In genomic region chr3:104606812-104607211, GRCh38 we compare ENCODE assay signal across 1 cellular context.
TF ChIP-seq lines count a peak whose summit lies in the region.

No MANE protein-coding gene starts in this region.

TF ChIP-seq in GM23338, 12 proteins besides CTCF, POLR2A, EP300 and RAD21 (continued from another document):
- TF ChIP-seq, protein P1, sequence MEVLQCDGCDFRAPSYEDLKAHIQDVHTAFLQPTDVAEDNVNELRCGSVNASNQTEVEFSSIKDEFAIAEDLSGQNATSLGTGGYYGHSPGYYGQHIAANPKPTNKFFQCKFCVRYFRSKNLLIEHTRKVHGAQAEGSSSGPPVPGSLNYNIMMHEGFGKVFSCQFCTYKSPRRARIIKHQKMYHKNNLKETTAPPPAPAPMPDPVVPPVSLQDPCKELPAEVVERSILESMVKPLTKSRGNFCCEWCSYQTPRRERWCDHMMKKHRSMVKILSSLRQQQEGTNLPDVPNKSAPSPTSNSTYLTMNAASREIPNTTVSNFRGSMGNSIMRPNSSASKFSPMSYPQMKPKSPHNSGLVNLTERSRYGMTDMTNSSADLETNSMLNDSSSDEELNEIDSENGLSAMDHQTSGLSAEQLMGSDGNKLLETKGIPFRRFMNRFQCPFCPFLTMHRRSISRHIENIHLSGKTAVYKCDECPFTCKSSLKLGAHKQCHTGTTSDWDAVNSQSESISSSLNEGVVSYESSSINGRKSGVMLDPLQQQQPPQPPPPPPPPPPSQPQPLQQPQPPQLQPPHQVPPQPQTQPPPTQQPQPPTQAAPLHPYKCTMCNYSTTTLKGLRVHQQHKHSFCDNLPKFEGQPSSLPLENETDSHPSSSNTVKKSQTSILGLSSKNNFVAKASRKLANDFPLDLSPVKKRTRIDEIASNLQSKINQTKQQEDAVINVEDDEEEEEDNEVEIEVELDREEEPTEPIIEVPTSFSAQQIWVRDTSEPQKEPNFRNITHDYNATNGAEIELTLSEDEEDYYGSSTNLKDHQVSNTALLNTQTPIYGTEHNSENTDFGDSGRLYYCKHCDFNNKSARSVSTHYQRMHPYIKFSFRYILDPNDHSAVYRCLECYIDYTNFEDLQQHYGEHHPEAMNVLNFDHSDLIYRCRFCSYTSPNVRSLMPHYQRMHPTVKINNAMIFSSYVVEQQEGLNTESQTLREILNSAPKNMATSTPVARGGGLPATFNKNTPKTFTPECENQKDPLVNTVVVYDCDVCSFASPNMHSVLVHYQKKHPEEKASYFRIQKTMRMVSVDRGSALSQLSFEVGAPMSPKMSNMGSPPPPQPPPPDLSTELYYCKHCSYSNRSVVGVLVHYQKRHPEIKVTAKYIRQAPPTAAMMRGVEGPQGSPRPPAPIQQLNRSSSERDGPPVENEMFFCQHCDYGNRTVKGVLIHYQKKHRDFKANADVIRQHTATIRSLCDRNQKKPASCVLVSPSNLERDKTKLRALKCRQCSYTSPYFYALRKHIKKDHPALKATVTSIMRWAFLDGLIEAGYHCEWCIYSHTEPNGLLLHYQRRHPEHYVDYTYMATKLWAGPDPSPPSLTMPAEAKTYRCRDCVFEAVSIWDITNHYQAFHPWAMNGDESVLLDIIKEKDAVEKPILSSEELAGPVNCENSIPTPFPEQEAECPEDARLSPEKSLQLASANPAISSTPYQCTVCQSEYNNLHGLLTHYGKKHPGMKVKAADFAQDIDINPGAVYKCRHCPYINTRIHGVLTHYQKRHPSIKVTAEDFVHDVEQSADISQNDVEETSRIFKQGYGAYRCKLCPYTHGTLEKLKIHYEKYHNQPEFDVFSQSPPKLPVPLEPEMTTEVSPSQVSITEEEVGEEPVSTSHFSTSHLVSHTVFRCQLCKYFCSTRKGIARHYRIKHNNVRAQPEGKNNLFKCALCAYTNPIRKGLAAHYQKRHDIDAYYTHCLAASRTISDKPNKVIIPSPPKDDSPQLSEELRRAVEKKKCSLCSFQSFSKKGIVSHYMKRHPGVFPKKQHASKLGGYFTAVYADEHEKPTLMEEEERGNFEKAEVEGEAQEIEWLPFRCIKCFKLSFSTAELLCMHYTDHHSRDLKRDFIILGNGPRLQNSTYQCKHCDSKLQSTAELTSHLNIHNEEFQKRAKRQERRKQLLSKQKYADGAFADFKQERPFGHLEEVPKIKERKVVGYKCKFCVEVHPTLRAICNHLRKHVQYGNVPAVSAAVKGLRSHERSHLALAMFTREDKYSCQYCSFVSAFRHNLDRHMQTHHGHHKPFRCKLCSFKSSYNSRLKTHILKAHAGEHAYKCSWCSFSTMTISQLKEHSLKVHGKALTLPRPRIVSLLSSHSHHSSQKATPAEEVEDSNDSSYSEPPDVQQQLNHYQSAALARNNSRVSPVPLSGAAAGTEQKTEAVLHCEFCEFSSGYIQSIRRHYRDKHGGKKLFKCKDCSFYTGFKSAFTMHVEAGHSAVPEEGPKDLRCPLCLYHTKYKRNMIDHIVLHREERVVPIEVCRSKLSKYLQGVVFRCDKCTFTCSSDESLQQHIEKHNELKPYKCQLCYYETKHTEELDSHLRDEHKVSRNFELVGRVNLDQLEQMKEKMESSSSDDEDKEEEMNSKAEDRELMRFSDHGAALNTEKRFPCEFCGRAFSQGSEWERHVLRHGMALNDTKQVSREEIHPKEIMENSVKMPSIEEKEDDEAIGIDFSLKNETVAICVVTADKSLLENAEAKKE (CRISPR knock-in tag; IDR thresholded peaks at IDR 0.05): no peak
- no peak for TF ChIP-seq CREB1 (CRISPR knock-in tag; IDR thresholded peaks at IDR 0.05; ENCODE audit: low read depth)
- no peak for TF ChIP-seq REST (IDR thresholded peaks at IDR 0.05; ENCODE audit: unreplicated experiment)
- TF ChIP-seq POLR2AphosphoS5 (IDR thresholded peaks at IDR 0.05; ENCODE audit: low read depth): no peak
- no peak for TF ChIP-seq STAT1 (IDR thresholded peaks at IDR 0.05; ENCODE audit: unreplicated experiment)
- no peak for TF ChIP-seq NANOG (IDR thresholded peaks at IDR 0.05; ENCODE audit: borderline replicate concordance)
